ENCODE assay signal across 30 cellular contexts in the genomic region with DNA sequence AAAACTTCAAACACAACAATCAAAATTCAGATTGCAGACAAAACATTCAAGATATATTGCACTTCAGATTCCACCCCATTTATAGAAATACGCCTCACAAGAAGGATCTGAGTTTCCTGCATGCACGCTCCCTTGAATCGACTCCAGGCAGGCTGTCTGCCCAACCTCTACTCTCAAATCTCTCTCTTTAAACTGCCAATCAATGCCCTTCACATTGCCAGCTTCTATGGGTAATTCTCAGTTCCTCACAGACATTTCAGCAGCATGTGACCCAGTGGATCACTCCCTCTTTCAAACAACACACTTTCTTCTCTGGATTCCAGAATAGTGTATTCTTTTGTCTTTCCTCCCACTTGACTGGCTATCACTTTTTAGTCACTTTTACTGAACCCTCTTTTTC.
DNase-seq lines count a peak whose midpoint lies in the region; ATAC-seq lines count a peak whose summit lies in the region.
"Had no signal": no experiment of that assay in that cellular context is flagged by ENCODE, and none has a peak within 500 bp of the region (broad histone marks: within the 10 kb centered on the region; RNA-seq: fewer than 3 reads in every experiment).

No MANE protein-coding gene starts in this region.

- peaks cover 5 to 14% (median 7%) of the 10 kb centered on the region in 3 donors for H3K9me3 Mint-ChIP-seq in T-cell
- H3K9me3 Mint-ChIP-seq: GM23338, mesothelial cell of epicardium, WTC11 had no signal

- DNase-seq in Ammon's horn (ENCODE audit: low spot score) (peak; percentile 45), NCI-H1092 (lab: John Stamatoyannopoulos, UW) (peak; percentile 10), amniotic epithelial cell (ENCODE audit: low read depth) (peak; percentile 22), pons (ENCODE audit: low spot score) (peak; percentile 77), NCI-H187 (lab: John Stamatoyannopoulos, UW) (no peak), T-cell (no peak)
- DNase-seq in activated CD8-positive, alpha-beta memory T cell treated with anti-CD3 and anti-CD28 coated beads for 24 hours, result no peak
- DNase-seq: activated CD4-positive, alpha-beta T cell treated with anti-CD3 and anti-CD28 coated beads, Interleukin-2, amount 10 ng/mL, durations not matched to agents 7 days and 5 days; activated effector memory CD4-positive, alpha-beta T cell treated with anti-CD3 and anti-CD28 coated beads, Interleukin-2, amount 50 U/mL, for 16 hours; activated naive CD8-positive, alpha-beta T cell treated with anti-CD3 and anti-CD28 coated beads, Interleukin-2, amount 10 ng/mL, durations not matched to agents 7 days and 5 days; activated T-cell treated with anti-CD3 and anti-CD28 coated beads, Interleukin-2, amount 50 U/mL, for 24 hours; central memory CD4-positive, alpha-beta T cell; COR-L47; cortex of kidney; effector memory CD8-positive, alpha-beta T cell; IMR-90; islet precursor cell; left ventricle myocardium superior; naive thymus-derived CD4-positive, alpha-beta T cell; NCI-H226; NCI-H774; SJCRH30; stimulated activated CD4-positive, alpha-beta T cell treated with anti-CD3 and anti-CD28 coated beads, Interleukin-15, amount 100 ng/mL, for 24 hours; stimulated activated CD4-positive, alpha-beta T cell treated with anti-CD3 and anti-CD28 coated beads, Interleukin-4, amount 100 ng/mL, for 4 hours; T-helper 1 cell; upper lobe of right lung had no signal

- H3K4me1 Mint-ChIP-seq in T-cell, result no peaks in the 10 kb centered on the region
- H3K4me1 Mint-ChIP-seq: activated CD4-positive, alpha-beta T cell treated with anti-CD3 and anti-CD28 coated beads, Interleukin-2, amount 10 ng/mL, durations not matched to agents 7 days and 5 days; activated naive CD8-positive, alpha-beta T cell treated with anti-CD3 and anti-CD28 coated beads, Interleukin-2, amount 10 ng/mL, durations not matched to agents 7 days and 5 days; naive thymus-derived CD4-positive, alpha-beta T cell had no signal

- ATAC-seq in HG03196 (IDR thresholded peaks at IDR 0.05; ENCODE audit: unreplicated experiment), result no peak
- ATAC-seq in T-cell (replicated peaks in 1 of 4), result no peak
- ATAC-seq: effector memory CD8-positive, alpha-beta T cell; GM23338; left ventricle myocardium superior; naive thymus-derived CD4-positive, alpha-beta T cell; upper lobe of right lung; WTC11 had no signal

- H3K27me3 Mint-ChIP-seq in T-cell, result no peaks in the 10 kb centered on the region
- H3K27me3 Mint-ChIP-seq: activated CD4-positive, alpha-beta T cell treated with anti-CD3 and anti-CD28 coated beads, Interleukin-2, amount 10 ng/mL, durations not matched to agents 7 days and 5 days; activated naive CD8-positive, alpha-beta T cell treated with anti-CD3 and anti-CD28 coated beads, Interleukin-2, amount 10 ng/mL, durations not matched to agents 7 days and 5 days; activated T-cell treated with anti-CD3 and anti-CD28 coated beads, Interleukin-2, amount 50 U/mL, for 24 hours; effector memory CD8-positive, alpha-beta T cell; naive thymus-derived CD4-positive, alpha-beta T cell had no signal

- POLR2A ChIA-PET in T-cell (lab: Charles Lee), result no interaction called here

- H3K4me3 Mint-ChIP-seq in T-cell, result no peak overlapping the region
- H3K4me3 Mint-ChIP-seq: activated CD4-positive, alpha-beta T cell treated with anti-CD3 and anti-CD28 coated beads, Interleukin-2, amount 10 ng/mL, durations not matched to agents 7 days and 5 days; activated naive CD8-positive, alpha-beta T cell treated with anti-CD3 and anti-CD28 coated beads, Interleukin-2, amount 10 ng/mL, durations not matched to agents 7 days and 5 days; activated T-cell treated with anti-CD3 and anti-CD28 coated beads, Interleukin-2, amount 50 U/mL, for 24 hours; effector memory CD8-positive, alpha-beta T cell; GM23338; mesothelial cell of epicardium; naive thymus-derived CD4-positive, alpha-beta T cell; WTC11 had no signal

- no peak overlapping the region for H3K27ac Mint-ChIP-seq in T-cell
- H3K27ac Mint-ChIP-seq: activated CD4-positive, alpha-beta T cell treated with anti-CD3 and anti-CD28 coated beads, Interleukin-2, amount 10 ng/mL, durations not matched to agents 7 days and 5 days; activated naive CD8-positive, alpha-beta T cell treated with anti-CD3 and anti-CD28 coated beads, Interleukin-2, amount 10 ng/mL, durations not matched to agents 7 days and 5 days; activated T-cell treated with anti-CD3 and anti-CD28 coated beads, Interleukin-2, amount 50 U/mL, for 24 hours; effector memory CD8-positive, alpha-beta T cell; GM23338; mesothelial cell of epicardium; naive thymus-derived CD4-positive, alpha-beta T cell; WTC11 had no signal

- no peaks in the 10 kb centered on the region for H3K36me3 Mint-ChIP-seq in T-cell
- H3K36me3 Mint-ChIP-seq: activated naive CD8-positive, alpha-beta T cell treated with anti-CD3 and anti-CD28 coated beads, Interleukin-2, amount 10 ng/mL, durations not matched to agents 7 days and 5 days; mesothelial cell of epicardium; naive thymus-derived CD4-positive, alpha-beta T cell; WTC11 had no signal

- CTCF ChIA-PET in T-cell (lab: Charles Lee), result no interaction called here

Comparison
In these comparisons a context has a peak if more than half of its experiments do, and no peak if none do; other contexts are left out.
1. DNase-seq: peak in Ammon's horn (single experiment), NCI-H1092 (single experiment), amniotic epithelial cell (single experiment) and pons (single experiment); none in activated CD8-positive, alpha-beta memory T cell treated with anti-CD3 and anti-CD28 coated beads for 24 hours (single experiment), NCI-H187 (0 of 2) and T-cell (0 of 34).